In genomic region chr19:752652-753517, GRCh38 we compare ENCODE assay signal across 1 cellular context.
A peak's percentile ranks its signal among the peaks of the same experiment; 100 is the strongest.
TF ChIP-seq lines count a peak whose summit lies in the region.

No MANE protein-coding gene starts in this region.

TF ChIP-seq in HepG2, 621 proteins besides CTCF, POLR2A, EP300 and RAD21 (continued from another document):
- TF ChIP-seq FOXP4 (CRISPR knock-in tag; IDR thresholded peaks at IDR 0.05) = peak; percentile 50; the same call in 1 of the 2 replicates
- peak; percentile 42; the same call in 1 of the 2 replicates for TF ChIP-seq TFDP2 (CRISPR knock-in tag; IDR thresholded peaks at IDR 0.05)
- TF ChIP-seq ZSCAN25 (CRISPR knock-in tag; IDR thresholded peaks at IDR 0.05) = peak; percentile 56; the same call in 1 of the 2 replicates
- 0 out of 2 replicates have a peak, but pooled peaks have one; percentile 20 for TF ChIP-seq ZNF766 (CRISPR knock-in tag; IDR thresholded peaks at IDR 0.05; ENCODE audit: borderline replicate concordance)
- no peak for TF ChIP-seq ARNT (IDR thresholded peaks at IDR 0.05)
- TF ChIP-seq SMARCE1 (IDR thresholded peaks at IDR 0.05; ENCODE audit: borderline replicate concordance) = no peak
- peak; percentile 78 for TF ChIP-seq RARA (CRISPR knock-in tag; IDR thresholded peaks at IDR 0.05)
- 0 out of 2 replicates have a peak, but pooled peaks have one; percentile 33 for TF ChIP-seq HOXD1 (CRISPR knock-in tag; IDR thresholded peaks at IDR 0.05)
- TF ChIP-seq CBFB (CRISPR knock-in tag; IDR thresholded peaks at IDR 0.05) = peak; percentile 94
- TF ChIP-seq GATAD2A (CRISPR knock-in tag; IDR thresholded peaks at IDR 0.05) = peak; percentile 90
- 0 out of 2 replicates have a peak, but pooled peaks have one; percentile 43 for TF ChIP-seq CSRNP1 (CRISPR knock-in tag; IDR thresholded peaks at IDR 0.05)
- TF ChIP-seq ARHGAP35 (CRISPR knock-in tag; IDR thresholded peaks at IDR 0.05; ENCODE audit: borderline replicate concordance) = peak; percentile 21; the same call in 1 of the 2 replicates
- peak; percentile 47; the same call in 1 of the 2 replicates for TF ChIP-seq ZNF614 (CRISPR knock-in tag; IDR thresholded peaks at IDR 0.05; ENCODE audit: borderline replicate concordance)
- TF ChIP-seq ZKSCAN8 (CRISPR knock-in tag; IDR thresholded peaks at IDR 0.05; ENCODE audit: borderline replicate concordance) = peak; percentile 100
